1 cellular context compared by ENCODE assay signal in genomic region chr6:52415917-52416628, GRCh38.
TF ChIP-seq lines count a peak whose summit lies in the region.

No MANE protein-coding gene starts in this region.

TF ChIP-seq in SK-N-SH, 30 proteins besides CTCF, POLR2A, EP300 and RAD21 (continued from another document):
- TF ChIP-seq TCF12 (IDR thresholded peaks at IDR 0.05) (peak; percentile 40; the same call in 1 of the 2 replicates), TAF1 (IDR thresholded peaks at IDR 0.05; ENCODE audit: borderline replicate concordance, low read depth, low read length) (no peak)
